8 cellular contexts compared by ENCODE assay signal in the genomic region with DNA sequence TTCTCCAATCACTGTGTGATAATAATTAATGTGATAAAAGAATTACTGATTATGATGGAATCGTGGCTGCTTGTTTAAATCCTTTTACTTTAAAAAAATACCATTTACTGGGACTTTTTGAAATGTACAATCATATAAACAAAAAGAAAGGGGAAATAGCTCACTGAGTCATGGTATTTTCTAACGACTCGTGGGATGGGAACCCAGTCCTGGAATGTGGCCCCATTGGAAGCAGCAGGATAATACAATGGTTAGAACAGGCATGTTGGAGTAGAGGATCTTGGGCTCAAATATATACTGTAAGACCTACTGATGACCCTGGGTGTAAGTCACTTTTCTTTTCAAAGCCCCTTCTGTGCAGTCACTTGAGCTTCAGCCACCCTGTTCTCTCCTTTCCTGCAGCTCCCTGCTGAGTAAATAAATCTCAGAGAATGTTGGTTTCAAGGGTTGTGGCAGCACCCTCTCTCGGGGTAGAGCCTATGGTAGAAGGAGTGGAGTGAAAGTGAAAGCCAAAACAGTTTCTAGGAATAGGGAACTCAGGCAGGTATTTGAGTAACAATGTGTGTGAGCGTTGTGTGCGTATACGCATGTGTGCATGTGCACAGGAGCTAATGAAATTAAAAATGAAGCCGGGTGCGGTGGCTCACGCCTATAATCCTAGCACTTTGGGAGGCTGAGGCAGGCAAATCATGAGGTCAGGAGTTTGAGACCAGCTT. TPM values are rescaled to one million over a fixed set of nuclear protein-coding genes. Genes with fewer than 3 reads are reported as not detected.
DNase-seq lines count a peak whose midpoint lies in the region; ATAC-seq and TF ChIP-seq lines count a peak whose summit lies in the region.

No MANE protein-coding gene starts in this region.

- no peaks in the 10 kb centered on the region for H3F3A ChIP-seq in OCI-LY1 (ENCODE audit: insufficient read depth, low read length)

- H3K4me3 ChIP-seq in OCI-LY1 (ENCODE audit: low read depth, low read length, poor library complexity, severe bottlenecking) (no peak overlapping the region), subcutaneous abdominal adipose tissue (ENCODE audit: low read depth in 1 of 5, low read length in 5 of 5) (peak overlapping the region in 3 of 5 donors; percentile 17 to 37 (median 22))

- H3K27ac ChIP-seq in OCI-LY1 (ENCODE audit: low read depth, low read length, poor library complexity, severe bottlenecking) (no peak overlapping the region), subcutaneous abdominal adipose tissue (ENCODE audit: low read depth, low read length) (no peak overlapping the region)

- H3K4me1 ChIP-seq in OCI-LY1 (ENCODE audit: insufficient read depth, low read length, severe bottlenecking) (peaks cover 11% of the 10 kb centered on the region), subcutaneous abdominal adipose tissue (ENCODE audit: control insufficient read depth in 5 of 5, insufficient read depth in 5 of 5, low read length in 5 of 5) (peaks cover 0 to 26% (median 16%) of the 10 kb centered on the region in 5 donors)

- H2AFZ ChIP-seq in OCI-LY1 (ENCODE audit: low read length), result no peak overlapping the region

- H3K27me3 Mint-ChIP-seq in activated T-cell treated with anti-CD3 and anti-CD28 coated beads, Interleukin-2, amount 50 U/mL, for 4 hours (ENCODE audit: low read depth), result no peaks in the 10 kb centered on the region

- no peaks in the 10 kb centered on the region for H4K20me1 ChIP-seq in OCI-LY1 (ENCODE audit: insufficient read depth, low read length)

- H3K9me3 Mint-ChIP-seq in activated T-cell treated with anti-CD3 and anti-CD28 coated beads, Interleukin-2, amount 50 U/mL, for 4 hours, result no peaks in the 10 kb centered on the region

- no peak for DNase-seq in activated T-cell treated with anti-CD3 and anti-CD28 coated beads, Interleukin-2, amount 50 U/mL, for 4 hours
- DNase-seq in activated T-cell treated with anti-CD3 and anti-CD28 coated beads, Interleukin-2, amount 50 U/mL, for 1 hour, result no peak
- peak; percentile 56 for DNase-seq in fibroblast of peridontal ligament (ENCODE audit: extremely low read depth)
- no peak for DNase-seq in NCI-H446 (lab: John Stamatoyannopoulos, UW)
- DNase-seq in retina, result no peak

- H3K9me3 ChIP-seq in OCI-LY1 (ENCODE audit: low read length), result no peaks in the 10 kb centered on the region
- no peaks in the 10 kb centered on the region for H3K9me3 ChIP-seq in subcutaneous abdominal adipose tissue (ENCODE audit: control insufficient read depth in 5 of 5, low read length in 5 of 5)

- no peaks in the 10 kb centered on the region for H3K27me3 ChIP-seq in OCI-LY1 (ENCODE audit: insufficient read depth, low read length)
- H3K27me3 ChIP-seq in subcutaneous abdominal adipose tissue (ENCODE audit: control insufficient read depth in 5 of 5, insufficient read depth in 4 of 5, low read length in 5 of 5), result no peaks in the 10 kb centered on the region

- no peaks in the 10 kb centered on the region for H3K79me2 ChIP-seq in OCI-LY1 (ENCODE audit: insufficient read depth, low read length)

- peaks cover 11% of the 10 kb centered on the region for H3K4me1 Mint-ChIP-seq in activated T-cell treated with anti-CD3 and anti-CD28 coated beads, Interleukin-2, amount 50 U/mL, for 4 hours (ENCODE audit: low read depth)

- peak; percentile 50 to 51 for ATAC-seq in activated T-cell treated with anti-CD3 and anti-CD28 coated beads, Interleukin-2, amount 50 U/mL, for 4 hours
- ATAC-seq in HG02852 (IDR thresholded peaks at IDR 0.05; ENCODE audit: unreplicated experiment), result peak; percentile 84

- no peak for TF ChIP-seq CTCF in OCI-LY1 (IDR thresholded peaks at IDR 0.05; ENCODE audit: low read length)

- H3K9me2 ChIP-seq in OCI-LY1 (ENCODE audit: low read depth, low read length), result no peaks in the 10 kb centered on the region

- H3K4me3 Mint-ChIP-seq in activated T-cell treated with anti-CD3 and anti-CD28 coated beads, Interleukin-2, amount 50 U/mL, for 4 hours, result no peak overlapping the region

- peak overlapping the region; percentile 22; the same call in 1 of the 2 replicates for H3K4me2 ChIP-seq in OCI-LY1 (ENCODE audit: low read length)

- H3K36me3 Mint-ChIP-seq in activated T-cell treated with anti-CD3 and anti-CD28 coated beads, Interleukin-2, amount 50 U/mL, for 4 hours (ENCODE audit: insufficient read depth), result no peaks in the 10 kb centered on the region

- H3K36me3 ChIP-seq in OCI-LY1 (ENCODE audit: insufficient read depth, low read length) (no peaks in the 10 kb centered on the region), subcutaneous abdominal adipose tissue (ENCODE audit: control insufficient read depth in 5 of 5, insufficient read depth in 5 of 5, low read length in 5 of 5) (no peaks in the 10 kb centered on the region)

- H3K9ac ChIP-seq in OCI-LY1 (ENCODE audit: low read length), result no peak overlapping the region; the same call in 1 of the 2 replicates
- H3K9ac ChIP-seq in subcutaneous abdominal adipose tissue (ENCODE audit: low read length in 5 of 5), result no peak overlapping the region

RNA-seq across cellular contexts. Expression of a gene that starts 40.7 kb away (rescaled TPM):
- 100 to 1,000 TPM; 412 to 443 (median 432) TPM for total RNA-seq in activated T-cell treated with anti-CD3 and anti-CD28 coated beads, Interleukin-2, amount 50 U/mL, for 4 hours
